In genomic region chr12:48903363-48903981, GRCh38 we compare ENCODE assay signal across 9 cellular contexts. TPM values are rescaled to one million over a fixed set of nuclear protein-coding genes. Genes with fewer than 3 reads are reported as not detected.
A peak's percentile ranks its signal among the peaks of the same experiment; 100 is the strongest.
DNase-seq lines count a peak whose midpoint lies in the region; ATAC-seq and TF ChIP-seq lines count a peak whose summit lies in the region.
"Had no signal": no experiment of that assay in that cellular context is flagged by ENCODE, and none has a peak within 500 bp of the region (broad histone marks: within the 10 kb centered on the region; RNA-seq: fewer than 3 reads in every experiment).

No MANE protein-coding gene starts in this region.

- CTCF ChIA-PET in CD4-positive, alpha-beta memory T cell (lab: Charles Lee; ENCODE audit: partially characterized antibody) = interaction anchor here (0.9 to 9.9 kb wide), 22 partner anchors 9 to 184 kb away, joined by 3 to 153 read pairs (median 8); partner anchors contain the start of genes ARF3, DDX23, FKBP11 and RND1

- DNase-seq in CD4-positive, alpha-beta memory T cell = no peak
- DNase-seq in HFFc6 = no peak
- no peak for DNase-seq in central memory CD8-positive, alpha-beta T cell (ENCODE audit: low spot score in 2 of 2)
- DNase-seq in natural killer cell treated with Interleukin-12 subunit alpha and Interleukin-12 subunit beta and Interleukin-15 and Interleukin-18, amount 100 ng/mL, for 72 hours (ENCODE audit: low spot score) = no peak
- DNase-seq in GM03348 (ENCODE audit: low spot score) = no peak
- DNase-seq in SW480 (ENCODE audit: low spot score) = no peak
- DNase-seq in SW 1271 (lab: John Stamatoyannopoulos, UW) = no peak
- DNase-seq: SIG-M5 had no signal

- peak overlapping the region in 2 of 7 donors; percentile 70 to 73 for H3K27ac Mint-ChIP-seq in CD4-positive, alpha-beta memory T cell
- peak overlapping the region; percentile 67; the same call in 1 of the 2 replicates for H3K27ac Mint-ChIP-seq in HFFc6
- peak overlapping the region; percentile 59 for H3K27ac Mint-ChIP-seq in central memory CD8-positive, alpha-beta T cell (ENCODE audit: low read depth)
- peak overlapping the region in 1 of 2 donors; percentile 54 for H3K27ac Mint-ChIP-seq in natural killer cell treated with Interleukin-12 subunit alpha and Interleukin-12 subunit beta and Interleukin-15 and Interleukin-18, amount 100 ng/mL, for 72 hours

- peaks cover 6% of the 10 kb centered on the region for H3K4me1 ChIP-seq in CD4-positive, alpha-beta memory T cell (ENCODE audit: insufficient read depth, low read length)

- no peak for ATAC-seq in central memory CD8-positive, alpha-beta T cell (replicated peaks; ENCODE audit: extremely low read depth, poor library complexity, severe bottlenecking)
- ATAC-seq in natural killer cell treated with Interleukin-12 subunit alpha and Interleukin-12 subunit beta and Interleukin-15 and Interleukin-18, amount 100 ng/mL, for 72 hours = no peak
- no peak for ATAC-seq in HG03025 (IDR thresholded peaks at IDR 0.05; ENCODE audit: low FRiP score, unreplicated experiment)

- no peak overlapping the region for H3K4me3 ChIP-seq in CD4-positive, alpha-beta memory T cell (ENCODE audit: low read length in 2 of 2)

- no peaks in the 10 kb centered on the region for H3K9me3 ChIP-seq in CD4-positive, alpha-beta memory T cell (ENCODE audit: control insufficient read depth in 1 of 2, low read length in 2 of 2)

- peak overlapping the region in 6 of 8 donors; percentile 17 to 72 (median 48) for H3K4me3 Mint-ChIP-seq in CD4-positive, alpha-beta memory T cell
- peak overlapping the region; percentile 80; the same call in 1 of the 2 replicates for H3K4me3 Mint-ChIP-seq in HFFc6
- peak overlapping the region; percentile 50 for H3K4me3 Mint-ChIP-seq in central memory CD8-positive, alpha-beta T cell
- H3K4me3 Mint-ChIP-seq in natural killer cell treated with Interleukin-12 subunit alpha and Interleukin-12 subunit beta and Interleukin-15 and Interleukin-18, amount 100 ng/mL, for 72 hours = peak overlapping the region; percentile 66

- no peak overlapping the region for H3K27ac ChIP-seq in CD4-positive, alpha-beta memory T cell (ENCODE audit: low read depth, low read length)

- peaks cover 0 to 4% of the 10 kb centered on the region in 2 donors for H3K27me3 Mint-ChIP-seq in CD4-positive, alpha-beta memory T cell
- peaks cover 8% of the 10 kb centered on the region for H3K27me3 Mint-ChIP-seq in HFFc6 (ENCODE audit: insufficient read depth)
- H3K27me3 Mint-ChIP-seq in central memory CD8-positive, alpha-beta T cell = peaks cover 2% of the 10 kb centered on the region
- no peaks in the 10 kb centered on the region for H3K27me3 Mint-ChIP-seq in natural killer cell treated with Interleukin-12 subunit alpha and Interleukin-12 subunit beta and Interleukin-15 and Interleukin-18, amount 100 ng/mL, for 72 hours

- H3K36me3 ChIP-seq in CD4-positive, alpha-beta memory T cell (ENCODE audit: insufficient read depth, low read length) = no peaks in the 10 kb centered on the region

- H3K27me3 ChIP-seq in CD4-positive, alpha-beta memory T cell (ENCODE audit: insufficient read depth, low read length) = no peaks in the 10 kb centered on the region

- no peaks in the 10 kb centered on the region for H3K36me3 Mint-ChIP-seq in CD4-positive, alpha-beta memory T cell
- no peaks in the 10 kb centered on the region for H3K36me3 Mint-ChIP-seq in HFFc6 (ENCODE audit: low read depth)
- peaks cover 2% of the 10 kb centered on the region for H3K36me3 Mint-ChIP-seq in central memory CD8-positive, alpha-beta T cell (ENCODE audit: insufficient read depth)
- no peaks in the 10 kb centered on the region for H3K36me3 Mint-ChIP-seq in natural killer cell treated with Interleukin-12 subunit alpha and Interleukin-12 subunit beta and Interleukin-15 and Interleukin-18, amount 100 ng/mL, for 72 hours

- no peaks in the 10 kb centered on the region for H3K9me3 Mint-ChIP-seq in CD4-positive, alpha-beta memory T cell
- no peaks in the 10 kb centered on the region for H3K9me3 Mint-ChIP-seq in HFFc6
- H3K9me3 Mint-ChIP-seq in central memory CD8-positive, alpha-beta T cell = no peaks in the 10 kb centered on the region
- H3K9me3 Mint-ChIP-seq in natural killer cell treated with Interleukin-12 subunit alpha and Interleukin-12 subunit beta and Interleukin-15 and Interleukin-18, amount 100 ng/mL, for 72 hours = no peaks in the 10 kb centered on the region

- POLR2A ChIA-PET in CD4-positive, alpha-beta memory T cell (lab: Charles Lee; ENCODE audit: partially characterized antibody) = interaction anchor here (0.8 to 3.1 kb wide), 11 partner anchors 14 to 85 kb away, joined by 3 to 35 read pairs (median 5); partner anchors contain the start of genes ARF3, DDX23, FKBP11 and RND1

- H3K4me1 Mint-ChIP-seq in CD4-positive, alpha-beta memory T cell = peaks cover 2 to 13% (median 7%) of the 10 kb centered on the region in 4 donors
- peaks cover 14% of the 10 kb centered on the region for H3K4me1 Mint-ChIP-seq in HFFc6 (ENCODE audit: low read depth)
- H3K4me1 Mint-ChIP-seq in central memory CD8-positive, alpha-beta T cell = peaks cover 5% of the 10 kb centered on the region
- peaks cover 3 to 4% of the 10 kb centered on the region in 2 donors for H3K4me1 Mint-ChIP-seq in natural killer cell treated with Interleukin-12 subunit alpha and Interleukin-12 subunit beta and Interleukin-15 and Interleukin-18, amount 100 ng/mL, for 72 hours (ENCODE audit: low read depth in 2 of 2)

- intact Hi-C loops in CD4-positive, alpha-beta memory T cell (cut with micrococcal nuclease) = loop anchor here (5.0 kb wide), 1 partner anchor 74 kb away; the partner anchor contains the start of gene WNT1

- no peak for TF ChIP-seq CTCF in HFFc6 (IDR thresholded peaks at IDR 0.05)

RNA-seq across cellular contexts. Expression of gene FKBP11, which starts 21.8 kb away (rescaled TPM):
- total RNA-seq in CD4-positive, alpha-beta memory T cell = 10 to 100 TPM; 77.7 to 81.1 TPM
- polyA plus RNA-seq in CD4-positive, alpha-beta memory T cell = 100 to 1,000 TPM; 212 to 238 TPM
- 100 to 1,000 TPM in 2 of 6 experiments, 10 to 100 TPM in 4; 59.2 to 117 (median 70.8) TPM for total RNA-seq in HFFc6 (2021; fragmentation: NEBNext Ultra II Directional; extraction: Animal tissue kit (Norgen Biotek cat#: 25700))
- total RNA-seq in natural killer cell treated with Interleukin-12 subunit alpha and Interleukin-12 subunit beta and Interleukin-15 and Interleukin-18, amount 100 ng/mL, for 72 hours = 100 to 1,000 TPM; 101 to 112 TPM

RNA-seq across cellular contexts. Expression of gene RND1, which starts 37.8 kb away (rescaled TPM):
- 1 to 10 TPM in 1 of 2 experiments, under 1 TPM in 1; 0.89 to 1.4 TPM for total RNA-seq in CD4-positive, alpha-beta memory T cell
- 1 to 10 TPM in 1 of 2 donors, under 1 TPM in 1; 0.85 to 2.6 TPM for polyA plus RNA-seq in CD4-positive, alpha-beta memory T cell
- under 1 TPM in 4 of 6 experiments, not detected in 2; 0.12 to 0.68 (median 0.18) TPM for total RNA-seq in HFFc6 (2021; fragmentation: NEBNext Ultra II Directional; extraction: Animal tissue kit (Norgen Biotek cat#: 25700))
- total RNA-seq in natural killer cell treated with Interleukin-12 subunit alpha and Interleukin-12 subunit beta and Interleukin-15 and Interleukin-18, amount 100 ng/mL, for 72 hours = 1 to 10 TPM; 3.4 to 3.7 TPM

RNA-seq across cellular contexts. Expression of gene DDX23, which starts 51.5 kb away (rescaled TPM):
- 100 to 1,000 TPM; 154 to 158 TPM for total RNA-seq in CD4-positive, alpha-beta memory T cell
- polyA plus RNA-seq in CD4-positive, alpha-beta memory T cell = 10 to 100 TPM; 14.3 to 57.2 TPM
- total RNA-seq in HFFc6 (2021; fragmentation: NEBNext Ultra II Directional; extraction: Animal tissue kit (Norgen Biotek cat#: 25700)) = 10 to 100 TPM; 57.4 to 84.1 (median 69.8) TPM
- total RNA-seq in natural killer cell treated with Interleukin-12 subunit alpha and Interleukin-12 subunit beta and Interleukin-15 and Interleukin-18, amount 100 ng/mL, for 72 hours = 100 to 1,000 TPM; 131 to 162 TPM

RNA-seq across cellular contexts. Expression of gene ARF3, which starts 53.8 kb away (rescaled TPM):
- total RNA-seq in CD4-positive, alpha-beta memory T cell = 10 to 100 TPM; 69.8 to 77.5 TPM
- polyA plus RNA-seq in CD4-positive, alpha-beta memory T cell = 10 to 100 TPM; 22.6 to 31.2 TPM
- 100 to 1,000 TPM; 186 to 213 (median 203) TPM for total RNA-seq in HFFc6 (2021; fragmentation: NEBNext Ultra II Directional; extraction: Animal tissue kit (Norgen Biotek cat#: 25700))
- 100 to 1,000 TPM; 125 to 156 TPM for total RNA-seq in natural killer cell treated with Interleukin-12 subunit alpha and Interleukin-12 subunit beta and Interleukin-15 and Interleukin-18, amount 100 ng/mL, for 72 hours
